In genomic region chr10:3552281-3552680, GRCh38 we compare ENCODE assay signal across 29 cellular contexts.
"Had no signal": no experiment of that assay in that cellular context is flagged by ENCODE, and none has a peak within 500 bp of the region (broad histone marks: within the 10 kb centered on the region; RNA-seq: fewer than 3 reads in every experiment).

No MANE protein-coding gene starts in this region.

- H3K27ac ChIP-seq: esophagus muscularis mucosa, foreskin keratinocyte, gastroesophageal sphincter, heart left ventricle, hepatocyte, neutrophil, psoas muscle, sigmoid colon, spleen, testis, tibial artery had no signal

- H3K36me3 ChIP-seq: esophagus muscularis mucosa, gastroesophageal sphincter, heart left ventricle, neutrophil, sigmoid colon, spleen, tibial artery had no signal

- H3K9me3 Mint-ChIP-seq: natural killer cell treated with Interleukin-12 subunit alpha and Interleukin-12 subunit beta and Interleukin-15 and Interleukin-18, amount 100 ng/mL, for 72 hours; type B pancreatic cell had no signal

- H3K4me1 ChIP-seq: foreskin keratinocyte, gastroesophageal sphincter, psoas muscle, sigmoid colon, testis had no signal

- H3K79me2 ChIP-seq: hepatocyte had no signal

- ATAC-seq: foreskin keratinocyte; gastroesophageal sphincter; heart left ventricle; left lobe of liver; mucosa of descending colon; natural killer cell treated with Interleukin-12 subunit alpha and Interleukin-12 subunit beta and Interleukin-15 and Interleukin-18, amount 100 ng/mL, for 72 hours; psoas muscle; right cardiac atrium; stimulated activated memory B cell treated with anti-CD40 and anti-IgM and Interleukin-4, amounts not matched to agents 10 μg/mL and 1 μg/mL and 100 μg/mL, for 72 hours; stimulated activated naive CD8-positive, alpha-beta T cell treated with anti-CD3 and anti-CD28 coated beads, Interleukin-15, Interleukin-2, amounts not matched to agents 100 U/mL and 50 U/mL, for 24 hours had no signal

- DNase-seq: effector CD8-positive, alpha-beta T cell; endodermal cell; foreskin keratinocyte; heart left ventricle; kidney; mesenchymal stem cell; mucosa of descending colon; naive B cell; psoas muscle; right cardiac atrium; sigmoid colon; spleen; stimulated activated CD4-positive, alpha-beta T cell treated with anti-CD3 and anti-CD28 coated beads, Interleukin-4, amount 100 ng/mL, for 4 hours; stimulated activated naive CD8-positive, alpha-beta T cell treated with anti-CD3 and anti-CD28 coated beads, Interleukin-15, Interleukin-2, amounts not matched to agents 100 U/mL and 50 U/mL, for 24 hours; substantia nigra; testis; tibial artery had no signal

- H3K27me3 ChIP-seq: esophagus muscularis mucosa, foreskin keratinocyte, gastroesophageal sphincter, heart left ventricle, hepatocyte, neutrophil, sigmoid colon, spleen, testis, tibial artery had no signal

- H3K4me3 Mint-ChIP-seq: dendritic cell treated with granulocyte-macrophage colony-stimulating factor and Interleukin-4, amounts not matched to agents 40 ng/mL and 50 ng/mL, for 4 days; endodermal cell; mesothelial cell of epicardium; natural killer cell treated with Interleukin-12 subunit alpha and Interleukin-12 subunit beta and Interleukin-15 and Interleukin-18, amount 100 ng/mL, for 72 hours; neural crest cell; stimulated activated memory B cell treated with anti-CD40 and anti-IgM and Interleukin-4, amounts not matched to agents 10 μg/mL and 1 μg/mL and 100 μg/mL, for 72 hours; type B pancreatic cell had no signal

- H3K4me1 Mint-ChIP-seq: endodermal cell, neural crest cell had no signal

- H2AFZ ChIP-seq: hepatocyte had no signal

- H3K27me3 Mint-ChIP-seq: type B pancreatic cell had no signal

- H3K9me3 ChIP-seq: esophagus muscularis mucosa, gastroesophageal sphincter, mucosa of descending colon, neutrophil, psoas muscle, sigmoid colon, testis, tibial artery had no signal

- H3K27ac Mint-ChIP-seq: dendritic cell treated with granulocyte-macrophage colony-stimulating factor and Interleukin-4, amounts not matched to agents 40 ng/mL and 50 ng/mL, for 4 days; endodermal cell; mesothelial cell of epicardium; naive B cell; natural killer cell treated with Interleukin-12 subunit alpha and Interleukin-12 subunit beta and Interleukin-15 and Interleukin-18, amount 100 ng/mL, for 72 hours; stimulated activated memory B cell treated with anti-CD40 and anti-IgM and Interleukin-4, amounts not matched to agents 10 μg/mL and 1 μg/mL and 100 μg/mL, for 72 hours; type B pancreatic cell had no signal

- H3K4me2 ChIP-seq: hepatocyte had no signal

- H3K36me3 Mint-ChIP-seq: mesothelial cell of epicardium; natural killer cell treated with Interleukin-12 subunit alpha and Interleukin-12 subunit beta and Interleukin-15 and Interleukin-18, amount 100 ng/mL, for 72 hours; type B pancreatic cell had no signal

- H3K4me3 ChIP-seq: esophagus muscularis mucosa, gastroesophageal sphincter, heart left ventricle, hepatocyte, lung, mucosa of descending colon, psoas muscle, sigmoid colon, spleen, testis, tibial artery had no signal
